In genomic region chr2:84840306-84840705, GRCh38 we compare ENCODE assay signal across 1 cellular context.
TF ChIP-seq lines count a peak whose summit lies in the region.

No MANE protein-coding gene starts in this region.

TF ChIP-seq in H1, 55 proteins besides CTCF, POLR2A, EP300 and RAD21:
- TF ChIP-seq JUN (IDR thresholded peaks at IDR 0.05; ENCODE audit: low read depth, low read length): no peak
- TF ChIP-seq POLR2AphosphoS5 (IDR thresholded peaks at IDR 0.05; ENCODE audit: low read depth, low read length): no peak
- TF ChIP-seq RXRA (IDR thresholded peaks at IDR 0.05; ENCODE audit: insufficient read depth, low read depth, low read length): no peak
- TF ChIP-seq MAFK (IDR thresholded peaks at IDR 0.05; ENCODE audit: low read depth, low read length): no peak
- no peak for TF ChIP-seq KDM5A (IDR thresholded peaks at IDR 0.05; ENCODE audit: low read length)
- no peak for TF ChIP-seq CEBPB (IDR thresholded peaks at IDR 0.05; ENCODE audit: low read depth, low read length)
- TF ChIP-seq, protein P1, sequence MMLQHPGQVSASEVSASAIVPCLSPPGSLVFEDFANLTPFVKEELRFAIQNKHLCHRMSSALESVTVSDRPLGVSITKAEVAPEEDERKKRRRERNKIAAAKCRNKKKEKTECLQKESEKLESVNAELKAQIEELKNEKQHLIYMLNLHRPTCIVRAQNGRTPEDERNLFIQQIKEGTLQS (IDR thresholded peaks at IDR 0.05; ENCODE audit: insufficient read depth, low read depth, low read length): no peak
- TF ChIP-seq JUND (IDR thresholded peaks at IDR 0.05; ENCODE audit: low read length): no peak
- TF ChIP-seq FOSL1 (IDR thresholded peaks at IDR 0.05; ENCODE audit: insufficient read depth, low read depth, low read length): no peak
- TF ChIP-seq BRCA1 (IDR thresholded peaks at IDR 0.05; ENCODE audit: low read depth, low read length): no peak
- TF ChIP-seq TCF12 (IDR thresholded peaks at IDR 0.05; ENCODE audit: low read depth, low read length): no peak
- TF ChIP-seq SIN3A (conservative IDR thresholded peaks at IDR 0.05 in 1 of 2, IDR thresholded peaks at IDR 0.05 in 1 of 2; ENCODE audit: low read depth in 1 of 2, low read length in 2 of 2): no peak
- TF ChIP-seq GABPA (IDR thresholded peaks at IDR 0.05; ENCODE audit: borderline replicate concordance, insufficient read depth, low read length): no peak
- no peak for TF ChIP-seq CBX8 (IDR thresholded peaks at IDR 0.05; ENCODE audit: borderline replicate concordance, low read depth, low read length)
- TF ChIP-seq GTF2F1 (IDR thresholded peaks at IDR 0.05; ENCODE audit: borderline replicate concordance, low read depth, low read length): no peak
- no peak for TF ChIP-seq YY1 (IDR thresholded peaks at IDR 0.05; ENCODE audit: low read depth, low read length)
- TF ChIP-seq NANOG (IDR thresholded peaks at IDR 0.05; ENCODE audit: insufficient read depth, low read depth, low read length, poor library complexity, severe bottlenecking): no peak
- no peak for TF ChIP-seq RFX5 (IDR thresholded peaks at IDR 0.05; ENCODE audit: borderline replicate concordance, low read depth, low read length)
